In the genomic region with DNA sequence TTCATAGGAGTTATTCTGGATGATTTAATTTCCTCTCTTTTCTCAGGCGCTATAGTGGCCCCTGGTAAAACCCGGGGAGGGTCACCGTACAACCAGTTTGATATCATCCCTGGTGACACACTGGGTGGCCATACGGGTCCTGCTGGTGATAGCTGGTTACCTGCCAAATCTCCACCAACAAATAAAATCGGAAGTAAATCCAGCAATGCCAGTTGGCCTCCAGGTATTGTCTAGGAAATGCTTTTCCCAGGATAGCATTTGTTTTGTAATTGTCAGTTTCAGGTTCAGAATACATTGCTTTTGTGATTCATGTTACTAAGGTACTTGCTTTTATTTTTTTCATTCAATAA, we compare ENCODE assay signal across 18 cellular contexts. TPM values are rescaled to one million over a fixed set of nuclear protein-coding genes. Genes with fewer than 3 reads are reported as not detected.
A peak's percentile ranks its signal among the peaks of the same experiment; 100 is the strongest.
DNase-seq lines count a peak whose midpoint lies in the region; ATAC-seq and TF ChIP-seq lines count a peak whose summit lies in the region.
"Had no signal": no experiment of that assay in that cellular context is flagged by ENCODE, and none has a peak within 500 bp of the region (broad histone marks: within the 10 kb centered on the region; RNA-seq: fewer than 3 reads in every experiment).

No MANE protein-coding gene starts in this region.

- no peaks in the 10 kb centered on the region for H3K27me3 ChIP-seq in ascending aorta
- no peaks in the 10 kb centered on the region for H3K27me3 ChIP-seq in right cardiac atrium (ENCODE audit: control insufficient read depth, insufficient read depth)

- CTCF ChIA-PET in activated CD4-positive, alpha-beta memory T cell treated with anti-CD3 and anti-CD28 coated beads, Interleukin-2, amount 10 ng/mL, durations not matched to agents 7 days and 5 days (lab: Charles Lee): interaction anchor here (1.7 kb wide), 1 partner anchor 37 kb away, joined by 4 read pairs; no protein-coding TSS in a partner anchor

- DNase-seq in HFF-Myc (ENCODE audit: extremely low read depth, low read depth) (no peak), ascending aorta (ENCODE audit: low spot score in 2 of 2) (no peak), superior temporal gyrus (ENCODE audit: extremely low spot score) (peak; percentile 3), right cardiac atrium (no peak), HuH-7.5 (ENCODE audit: low spot score) (no peak)
- no peak for DNase-seq in activated CD4-positive, alpha-beta memory T cell treated with anti-CD3 and anti-CD28 coated beads, Interleukin-2, amount 10 ng/mL, durations not matched to agents 7 days and 5 days
- DNase-seq: activated CD4-positive, alpha-beta T cell treated with anti-CD3 and anti-CD28 coated beads, Interleukin-2, amount 10 ng/mL, durations not matched to agents 24 days and 14 days; activated T-cell treated with anti-CD3 and anti-CD28 coated beads, Interleukin-2, amount 50 U/mL, for 4 hours; DMS53; kidney; mucosa of descending colon; NCI-H1092 treated with DMSO at 0.1 percent for 48 hours; posterior cingulate gyrus; T-helper 9 cell had no signal

- peaks cover 75% of the 10 kb centered on the region for H3K36me3 Mint-ChIP-seq in activated CD4-positive, alpha-beta memory T cell treated with anti-CD3 and anti-CD28 coated beads, Interleukin-2, amount 10 ng/mL, durations not matched to agents 7 days and 5 days (ENCODE audit: low read depth)

- H3K27ac ChIP-seq in ascending aorta (peak overlapping the region; percentile 59 to 60), mesodermal cell (ENCODE audit: low read depth, low read length, severe bottlenecking) (peak overlapping the region; percentile 94), right cardiac atrium (ENCODE audit: low read length) (no peak overlapping the region)
- H3K27ac ChIP-seq: C4-2B had no signal

- POLR2A ChIA-PET in activated CD4-positive, alpha-beta memory T cell treated with anti-CD3 and anti-CD28 coated beads, Interleukin-2, amount 10 ng/mL, durations not matched to agents 7 days and 5 days (lab: Charles Lee): interaction anchor here (0.9 kb wide), 1 partner anchor 35 kb away, joined by 3 read pairs; no protein-coding TSS in a partner anchor

- H3K9me3 Mint-ChIP-seq in activated CD4-positive, alpha-beta memory T cell treated with anti-CD3 and anti-CD28 coated beads, Interleukin-2, amount 10 ng/mL, durations not matched to agents 7 days and 5 days: no peaks in the 10 kb centered on the region
- H3K9me3 Mint-ChIP-seq: activated CD4-positive, alpha-beta T cell treated with anti-CD3 and anti-CD28 coated beads, Interleukin-2, amount 10 ng/mL, durations not matched to agents 24 days and 14 days; activated T-cell treated with anti-CD3 and anti-CD28 coated beads, Interleukin-2, amount 50 U/mL, for 4 hours had no signal

- H3K4me3 Mint-ChIP-seq in activated CD4-positive, alpha-beta memory T cell treated with anti-CD3 and anti-CD28 coated beads, Interleukin-2, amount 10 ng/mL, durations not matched to agents 7 days and 5 days: no peak overlapping the region
- H3K4me3 Mint-ChIP-seq: activated CD4-positive, alpha-beta T cell treated with anti-CD3 and anti-CD28 coated beads, Interleukin-2, amount 10 ng/mL, durations not matched to agents 24 days and 14 days; activated T-cell treated with anti-CD3 and anti-CD28 coated beads, Interleukin-2, amount 50 U/mL, for 4 hours had no signal

- intact Hi-C loops in ascending aorta (cut with DNase I): no loop called here
- intact Hi-C loops in right cardiac atrium (cut with DNase I): no loop called here

- no peaks in the 10 kb centered on the region for H3K9me3 ChIP-seq in ascending aorta
- no peaks in the 10 kb centered on the region for H3K9me3 ChIP-seq in mesodermal cell (ENCODE audit: control insufficient read depth, low read length)
- H3K9me3 ChIP-seq in right cardiac atrium (ENCODE audit: control insufficient read depth, low read length): no peaks in the 10 kb centered on the region
- H3K9me3 ChIP-seq: mucosa of descending colon had no signal

- TF ChIP-seq CTCF in HFF-Myc (IDR thresholded peaks at IDR 0.05; ENCODE audit: low read depth, low read length, missing control alignments): no peak
- no peak for TF ChIP-seq CTCF in ascending aorta (IDR thresholded peaks at IDR 0.05)

- H3K27ac Mint-ChIP-seq in activated CD4-positive, alpha-beta memory T cell treated with anti-CD3 and anti-CD28 coated beads, Interleukin-2, amount 10 ng/mL, durations not matched to agents 7 days and 5 days: no peak overlapping the region
- H3K27ac Mint-ChIP-seq: activated CD4-positive, alpha-beta T cell treated with anti-CD3 and anti-CD28 coated beads, Interleukin-2, amount 10 ng/mL, durations not matched to agents 24 days and 14 days had no signal

- 96 to 100% methylated on average over 4 of the region's 5 CpGs for WGBS in mesodermal cell (ENCODE audit: insufficient coverage in 2 of 2), 2 experiments
- WGBS in right cardiac atrium: 75% methylated on average over 5 of the region's 5 CpGs

- H3K36me3 ChIP-seq in ascending aorta (peaks cover 63 to 69% of the 10 kb centered on the region in 2 donors), mesodermal cell (ENCODE audit: control insufficient read depth, insufficient read depth, low read length) (peaks cover 73% of the 10 kb centered on the region)

- H3K4me3 ChIP-seq in HFF-Myc (replicated peaks; ENCODE audit: low read depth, low read length) (peak overlapping the region; percentile 10; the same call in 1 of the 2 replicates), ascending aorta (no peak overlapping the region), mesodermal cell (ENCODE audit: extremely low read depth, insufficient read depth, low read length, poor library complexity, severe bottlenecking) (no peak overlapping the region), right cardiac atrium (ENCODE audit: low read length) (no peak overlapping the region)
- H3K4me3 ChIP-seq: mucosa of descending colon had no signal

- no peaks in the 10 kb centered on the region for H3K27me3 Mint-ChIP-seq in activated CD4-positive, alpha-beta memory T cell treated with anti-CD3 and anti-CD28 coated beads, Interleukin-2, amount 10 ng/mL, durations not matched to agents 7 days and 5 days
- H3K27me3 Mint-ChIP-seq: activated CD4-positive, alpha-beta T cell treated with anti-CD3 and anti-CD28 coated beads, Interleukin-2, amount 10 ng/mL, durations not matched to agents 24 days and 14 days had no signal

- H3K4me1 ChIP-seq in ascending aorta (peaks cover 0 to 10% of the 10 kb centered on the region in 2 donors), mesodermal cell (ENCODE audit: control insufficient read depth, insufficient read depth, low read length, poor library complexity, severe bottlenecking) (peaks cover 26% of the 10 kb centered on the region), right cardiac atrium (ENCODE audit: control insufficient read depth, insufficient read depth, low read length) (peaks cover 2% of the 10 kb centered on the region)

- peaks cover 18% of the 10 kb centered on the region for H3K4me1 Mint-ChIP-seq in activated CD4-positive, alpha-beta memory T cell treated with anti-CD3 and anti-CD28 coated beads, Interleukin-2, amount 10 ng/mL, durations not matched to agents 7 days and 5 days

- ATAC-seq in right cardiac atrium (no peak), HG03196 (IDR thresholded peaks at IDR 0.05; ENCODE audit: unreplicated experiment) (no peak)
- ATAC-seq: activated T-cell treated with anti-CD3 and anti-CD28 coated beads, Interleukin-2, amount 50 U/mL, for 4 hours; Right ventricle myocardium inferior had no signal

RNA-seq across cellular contexts. Expression of a gene that starts 35.6 kb away (rescaled TPM):
- total RNA-seq in ascending aorta (31.3 TPM), right cardiac atrium (10 to 100 TPM; 35.9 to 51.0 (median 39.9) TPM)
- 114 TPM for polyA plus RNA-seq in mesodermal cell (2013, experiment 1 of 2)
- polyA plus RNA-seq in mesodermal cell (2013, experiment 2 of 2): 118 TPM
- polyA plus RNA-seq in right cardiac atrium: 31.7 TPM
- 100 to 1,000 TPM in 1 of 2 experiments, 10 to 100 TPM in 1; 95.0 to 105 TPM for total RNA-seq in activated CD4-positive, alpha-beta memory T cell treated with anti-CD3 and anti-CD28 coated beads, Interleukin-2, amount 10 ng/mL, durations not matched to agents 7 days and 5 days

RNA-seq across cellular contexts. Expression of a gene that starts 59.6 kb away (rescaled TPM):
- 101 TPM for total RNA-seq in ascending aorta
- polyA plus RNA-seq in mesodermal cell (2013, experiment 1 of 2): 75.5 TPM
- polyA plus RNA-seq in mesodermal cell (2013, experiment 2 of 2): 65.5 TPM
- total RNA-seq in right cardiac atrium: 10 to 100 TPM; 40.0 to 51.5 (median 46.6) TPM
- 56.4 TPM for polyA plus RNA-seq in right cardiac atrium
- 10 to 100 TPM; 70.0 to 72.2 TPM for total RNA-seq in activated CD4-positive, alpha-beta memory T cell treated with anti-CD3 and anti-CD28 coated beads, Interleukin-2, amount 10 ng/mL, durations not matched to agents 7 days and 5 days
